In genomic region chr1:108643492-108644333, GRCh38 we compare ENCODE assay signal across 8 cellular contexts. TPM values are rescaled to one million over a fixed set of nuclear protein-coding genes. Genes with fewer than 3 reads are reported as not detected.
DNase-seq lines count a peak whose midpoint lies in the region; ATAC-seq and TF ChIP-seq lines count a peak whose summit lies in the region.

No MANE protein-coding gene starts in this region.

- H3K36me3 ChIP-seq in hepatocyte (replicated peaks; ENCODE audit: insufficient read depth, low read depth) (no peaks in the 10 kb centered on the region), spleen (peaks cover 0 to 14% (median 0%) of the 10 kb centered on the region in 6 donors)

- intact Hi-C loops in spleen (cut with DNase I; ENCODE audit: low total_unique reads) = no loop called here

- H3K27me3 ChIP-seq in hepatocyte (no peaks in the 10 kb centered on the region), spleen (replicated peaks in 1 of 7) (no peaks in the 10 kb centered on the region)

- H3K4me3 ChIP-seq in AG10803 (ENCODE audit: low read length) = no peak overlapping the region
- H3K4me3 ChIP-seq in hepatocyte = no peak overlapping the region
- no peak overlapping the region for H3K4me3 ChIP-seq in spleen

- TF ChIP-seq CTCF in AG10803 (conservative IDR thresholded peaks at IDR 0.05; ENCODE audit: low read length) (peak; percentile 75), GM13977 (IDR thresholded peaks at IDR 0.05; ENCODE audit: extremely low read depth, insufficient read depth, missing control alignments) (peak; percentile 62), hepatocyte (IDR thresholded peaks at IDR 0.05; ENCODE audit: poor library complexity) (peak; percentile 77), spleen (IDR thresholded peaks at IDR 0.05 in 8 of 11, conservative IDR thresholded peaks at IDR 0.05 in 3 of 11) (peak in 10 of 11 experiments; percentile 15 to 71 (median 56))

- in situ Hi-C loops in GM13977 (cut with MboI; ENCODE audit: low pct_unique_long_range_greater_than_20kb, low sequenced_read_pairs, unreplicated experiment) = no loop called here

- TF ChIP-seq POLR2A in spleen (IDR thresholded peaks at IDR 0.05) = no peak

- DNase-seq in AG10803 (ENCODE audit: low read depth) = peak; percentile 85
- DNase-seq in GM13977 (ENCODE audit: low spot score) = peak; percentile 74
- peak; percentile 58 for DNase-seq in LoVo (ENCODE audit: low spot score)
- peak; percentile 77 for DNase-seq in RKO (ENCODE audit: low spot score)
- peak; percentile 69 for DNase-seq in astrocyte of the hippocampus (ENCODE audit: low read depth, low spot score)
- DNase-seq in hepatocyte (ENCODE audit: low spot score) = peak; percentile 75
- DNase-seq in spleen = no peak

- H3K79me2 ChIP-seq in hepatocyte = no peaks in the 10 kb centered on the region

- no peaks in the 10 kb centered on the region for H3K9me2 ChIP-seq in hepatocyte (replicated peaks; ENCODE audit: insufficient read depth)

- no peak overlapping the region for H3K4me2 ChIP-seq in hepatocyte

- WGBS in hepatocyte (ENCODE audit: low lambda C conversion rate, missing lambda C conversion rate) = 33% methylated on average over 3 of the region's 3 CpGs
- WGBS in spleen, 5 donors = 10 to 31% (median 19%) methylated on average over 3 of the region's 3 CpGs

- no peak overlapping the region for H2AFZ ChIP-seq in hepatocyte

- no peaks in the 10 kb centered on the region for H4K20me1 ChIP-seq in hepatocyte (ENCODE audit: insufficient read depth, poor library complexity, severe bottlenecking)

- H3K9me3 ChIP-seq in hepatocyte (ENCODE audit: low read depth) (no peaks in the 10 kb centered on the region), spleen (no peaks in the 10 kb centered on the region)

- H3K27ac ChIP-seq in hepatocyte (no peak overlapping the region), spleen (peak overlapping the region in 7 of 8 donors; percentile 87 to 95 (median 92))

- no peak for ATAC-seq in HG02642 (IDR thresholded peaks at IDR 0.05; ENCODE audit: poor library complexity, unreplicated experiment)

- H3K4me1 ChIP-seq in hepatocyte (ENCODE audit: insufficient read depth) (no peaks in the 10 kb centered on the region), spleen (peaks cover 13 to 59% (median 49%) of the 10 kb centered on the region in 6 donors)

RNA-seq across cellular contexts. Expression of gene HENMT1, which starts 17.2 kb away (rescaled TPM):
- 4.4 and 4.7 TPM in 2 replicates for total RNA-seq in hepatocyte
- 3.0 and 3.8 TPM in 2 replicates for polyA plus RNA-seq in hepatocyte
- total RNA-seq in spleen = 10 to 100 TPM in 6 of 7 donors, 1 to 10 TPM in 1; 7.3 to 16.5 (median 11.5) TPM
- polyA plus RNA-seq in spleen = 10 to 100 TPM in 2 of 3 donors, 1 to 10 TPM in 1; 9.2 to 11.2 (median 10.9) TPM

RNA-seq across cellular contexts. Expression of gene PRPF38B, which starts 48.4 kb away (rescaled TPM):
- total RNA-seq in hepatocyte (26.1 and 27.9 TPM in 2 replicates), spleen (10 to 100 TPM; 51.2 to 84.8 (median 66.0) TPM)
- polyA plus RNA-seq in hepatocyte (30.1 and 41.4 TPM in 2 replicates), spleen (10 to 100 TPM; 28.7 to 54.0 (median 42.0) TPM)
